ENCODE assay signal across 7 cellular contexts in genomic region chr19:52667972-52668371, GRCh38.
"Had no signal": no experiment of that assay in that cellular context is flagged by ENCODE, and none has a peak within 500 bp of the region (broad histone marks: within the 10 kb centered on the region; RNA-seq: fewer than 3 reads in every experiment).

No MANE protein-coding gene starts in this region.

- H2AFZ ChIP-seq: GM23248 had no signal

- DNase-seq: GM23248, GOT3, H7, HFFc6, IMR-90 had no signal

- H3K9me3 ChIP-seq: HAP-1 had no signal

- H3K9ac ChIP-seq: GM23248 had no signal

- H3K9me3 Mint-ChIP-seq: HFFc6 had no signal

- H3K27ac ChIP-seq: GM23248, HL-60 had no signal

- H3K4me3 Mint-ChIP-seq: HFFc6 had no signal

- H3K27ac Mint-ChIP-seq: HFFc6 had no signal

- H3K4me3 ChIP-seq: GM23248, HAP-1 had no signal
